1 cellular context compared by ENCODE assay signal in the genomic region with DNA sequence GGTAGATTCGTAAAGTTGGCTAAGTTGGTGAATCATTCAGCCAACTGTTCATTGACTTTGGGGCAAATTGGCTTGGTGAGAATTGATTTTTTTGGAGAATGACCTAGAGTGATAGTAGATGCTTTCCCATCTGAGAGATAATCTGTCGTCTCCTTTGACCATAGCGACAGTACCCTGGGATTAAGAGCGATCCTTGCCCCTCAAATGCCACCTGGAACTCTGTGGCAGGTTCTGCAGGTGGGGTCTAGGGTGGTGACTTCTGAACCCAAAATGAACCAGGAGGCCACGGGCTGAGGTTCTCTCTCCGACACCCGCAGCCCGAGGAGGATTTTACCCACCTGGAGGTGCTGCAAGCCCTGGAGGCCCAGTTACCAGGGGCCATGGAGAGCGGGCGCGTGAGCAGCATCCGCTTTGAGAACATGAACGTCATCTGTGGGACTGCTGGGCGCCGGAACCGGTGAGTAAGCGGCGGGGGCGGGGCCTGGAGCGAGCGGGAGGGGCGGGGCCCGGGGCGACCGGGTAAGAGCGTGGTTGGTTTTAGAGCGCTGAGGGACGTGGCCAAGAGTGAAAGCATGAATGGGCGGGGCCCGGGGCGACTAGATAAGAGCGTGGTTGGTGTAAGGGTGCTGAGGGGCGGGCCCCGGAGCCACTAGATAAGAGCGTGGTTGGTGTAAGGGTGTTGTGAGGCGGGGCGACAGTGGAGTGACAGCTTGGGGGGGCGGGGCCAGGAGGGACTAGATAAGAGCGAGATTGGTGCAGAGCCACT.
A peak's percentile ranks its signal among the peaks of the same experiment; 100 is the strongest.
TF ChIP-seq lines count a peak whose summit lies in the region.

No MANE protein-coding gene starts in this region.

TF ChIP-seq in K562, 482 proteins besides CTCF, POLR2A, EP300 and RAD21 (continued from another document and continues in another):
- TF ChIP-seq, protein P1, sequence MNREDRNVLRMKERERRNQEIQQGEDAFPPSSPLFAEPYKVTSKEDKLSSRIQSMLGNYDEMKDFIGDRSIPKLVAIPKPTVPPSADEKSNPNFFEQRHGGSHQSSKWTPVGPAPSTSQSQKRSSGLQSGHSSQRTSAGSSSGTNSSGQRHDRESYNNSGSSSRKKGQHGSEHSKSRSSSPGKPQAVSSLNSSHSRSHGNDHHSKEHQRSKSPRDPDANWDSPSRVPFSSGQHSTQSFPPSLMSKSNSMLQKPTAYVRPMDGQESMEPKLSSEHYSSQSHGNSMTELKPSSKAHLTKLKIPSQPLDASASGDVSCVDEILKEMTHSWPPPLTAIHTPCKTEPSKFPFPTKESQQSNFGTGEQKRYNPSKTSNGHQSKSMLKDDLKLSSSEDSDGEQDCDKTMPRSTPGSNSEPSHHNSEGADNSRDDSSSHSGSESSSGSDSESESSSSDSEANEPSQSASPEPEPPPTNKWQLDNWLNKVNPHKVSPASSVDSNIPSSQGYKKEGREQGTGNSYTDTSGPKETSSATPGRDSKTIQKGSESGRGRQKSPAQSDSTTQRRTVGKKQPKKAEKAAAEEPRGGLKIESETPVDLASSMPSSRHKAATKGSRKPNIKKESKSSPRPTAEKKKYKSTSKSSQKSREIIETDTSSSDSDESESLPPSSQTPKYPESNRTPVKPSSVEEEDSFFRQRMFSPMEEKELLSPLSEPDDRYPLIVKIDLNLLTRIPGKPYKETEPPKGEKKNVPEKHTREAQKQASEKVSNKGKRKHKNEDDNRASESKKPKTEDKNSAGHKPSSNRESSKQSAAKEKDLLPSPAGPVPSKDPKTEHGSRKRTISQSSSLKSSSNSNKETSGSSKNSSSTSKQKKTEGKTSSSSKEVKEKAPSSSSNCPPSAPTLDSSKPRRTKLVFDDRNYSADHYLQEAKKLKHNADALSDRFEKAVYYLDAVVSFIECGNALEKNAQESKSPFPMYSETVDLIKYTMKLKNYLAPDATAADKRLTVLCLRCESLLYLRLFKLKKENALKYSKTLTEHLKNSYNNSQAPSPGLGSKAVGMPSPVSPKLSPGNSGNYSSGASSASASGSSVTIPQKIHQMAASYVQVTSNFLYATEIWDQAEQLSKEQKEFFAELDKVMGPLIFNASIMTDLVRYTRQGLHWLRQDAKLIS (CRISPR knock-in tag; IDR thresholded peaks at IDR 0.05), result no peak
- TF ChIP-seq, protein P2, sequence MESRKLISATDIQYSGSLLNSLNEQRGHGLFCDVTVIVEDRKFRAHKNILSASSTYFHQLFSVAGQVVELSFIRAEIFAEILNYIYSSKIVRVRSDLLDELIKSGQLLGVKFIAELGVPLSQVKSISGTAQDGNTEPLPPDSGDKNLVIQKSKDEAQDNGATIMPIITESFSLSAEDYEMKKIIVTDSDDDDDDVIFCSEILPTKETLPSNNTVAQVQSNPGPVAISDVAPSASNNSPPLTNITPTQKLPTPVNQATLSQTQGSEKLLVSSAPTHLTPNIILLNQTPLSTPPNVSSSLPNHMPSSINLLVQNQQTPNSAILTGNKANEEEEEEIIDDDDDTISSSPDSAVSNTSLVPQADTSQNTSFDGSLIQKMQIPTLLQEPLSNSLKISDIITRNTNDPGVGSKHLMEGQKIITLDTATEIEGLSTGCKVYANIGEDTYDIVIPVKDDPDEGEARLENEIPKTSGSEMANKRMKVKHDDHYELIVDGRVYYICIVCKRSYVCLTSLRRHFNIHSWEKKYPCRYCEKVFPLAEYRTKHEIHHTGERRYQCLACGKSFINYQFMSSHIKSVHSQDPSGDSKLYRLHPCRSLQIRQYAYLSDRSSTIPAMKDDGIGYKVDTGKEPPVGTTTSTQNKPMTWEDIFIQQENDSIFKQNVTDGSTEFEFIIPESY (CRISPR knock-in tag; IDR thresholded peaks at IDR 0.05), result 0 out of 2 replicates have a peak, but pooled peaks have one; percentile 50
- no peak for TF ChIP-seq ARNT (IDR thresholded peaks at IDR 0.05)
- TF ChIP-seq NFE2 (IDR thresholded peaks at IDR 0.05; ENCODE audit: low read depth), result 0 out of 2 replicates have a peak, but pooled peaks have one; percentile 30
- TF ChIP-seq, protein P3, sequence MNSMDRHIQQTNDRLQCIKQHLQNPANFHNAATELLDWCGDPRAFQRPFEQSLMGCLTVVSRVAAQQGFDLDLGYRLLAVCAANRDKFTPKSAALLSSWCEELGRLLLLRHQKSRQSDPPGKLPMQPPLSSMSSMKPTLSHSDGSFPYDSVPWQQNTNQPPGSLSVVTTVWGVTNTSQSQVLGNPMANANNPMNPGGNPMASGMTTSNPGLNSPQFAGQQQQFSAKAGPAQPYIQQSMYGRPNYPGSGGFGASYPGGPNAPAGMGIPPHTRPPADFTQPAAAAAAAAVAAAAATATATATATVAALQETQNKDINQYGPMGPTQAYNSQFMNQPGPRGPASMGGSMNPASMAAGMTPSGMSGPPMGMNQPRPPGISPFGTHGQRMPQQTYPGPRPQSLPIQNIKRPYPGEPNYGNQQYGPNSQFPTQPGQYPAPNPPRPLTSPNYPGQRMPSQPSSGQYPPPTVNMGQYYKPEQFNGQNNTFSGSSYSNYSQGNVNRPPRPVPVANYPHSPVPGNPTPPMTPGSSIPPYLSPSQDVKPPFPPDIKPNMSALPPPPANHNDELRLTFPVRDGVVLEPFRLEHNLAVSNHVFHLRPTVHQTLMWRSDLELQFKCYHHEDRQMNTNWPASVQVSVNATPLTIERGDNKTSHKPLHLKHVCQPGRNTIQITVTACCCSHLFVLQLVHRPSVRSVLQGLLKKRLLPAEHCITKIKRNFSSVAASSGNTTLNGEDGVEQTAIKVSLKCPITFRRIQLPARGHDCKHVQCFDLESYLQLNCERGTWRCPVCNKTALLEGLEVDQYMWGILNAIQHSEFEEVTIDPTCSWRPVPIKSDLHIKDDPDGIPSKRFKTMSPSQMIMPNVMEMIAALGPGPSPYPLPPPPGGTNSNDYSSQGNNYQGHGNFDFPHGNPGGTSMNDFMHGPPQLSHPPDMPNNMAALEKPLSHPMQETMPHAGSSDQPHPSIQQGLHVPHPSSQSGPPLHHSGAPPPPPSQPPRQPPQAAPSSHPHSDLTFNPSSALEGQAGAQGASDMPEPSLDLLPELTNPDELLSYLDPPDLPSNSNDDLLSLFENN (IDR thresholded peaks at IDR 0.05; ENCODE audit: low read depth in 2 of 2, low read length in 2 of 2), result no peak; a peak in 1 of 4 replicates
- no peak for TF ChIP-seq ZNF212 (CRISPR knock-in tag; IDR thresholded peaks at IDR 0.05)
- TF ChIP-seq BRCA1 (IDR thresholded peaks at IDR 0.05), result no peak
- no peak for TF ChIP-seq BRCA1 (CRISPR knock-in tag; IDR thresholded peaks at IDR 0.05)
- no peak for TF ChIP-seq ZNF253 (CRISPR knock-in tag; conservative IDR thresholded peaks at IDR 0.05)
- TF ChIP-seq MIER1 (IDR thresholded peaks at IDR 0.05; ENCODE audit: low read depth), result no peak
- no peak for TF ChIP-seq HNRNPH1 (optimal IDR thresholded peaks at IDR 0.05; ENCODE audit: low read depth, low read length)
- TF ChIP-seq TBL1XR1 (IDR thresholded peaks at IDR 0.05; ENCODE audit: low read length in 2 of 2), result no peak
- no peak for TF ChIP-seq ZNF143 (CRISPR knock-in tag; IDR thresholded peaks at IDR 0.05)
- TF ChIP-seq ETV6 (IDR thresholded peaks at IDR 0.05; ENCODE audit: borderline replicate concordance in 1 of 2, low read depth in 2 of 2, low read length in 1 of 2), result no peak
- no peak; the same call in 1 of the 2 replicates for TF ChIP-seq ETV6 (CRISPR knock-in tag; IDR thresholded peaks at IDR 0.05; ENCODE audit: borderline replicate concordance)
- TF ChIP-seq CBFA2T3 (IDR thresholded peaks at IDR 0.05), result no peak
- TF ChIP-seq SP2 (IDR thresholded peaks at IDR 0.05; ENCODE audit: extremely low read depth, low read depth, low read length, poor library complexity, severe bottlenecking), result peak; percentile 81
- TF ChIP-seq, protein P4, sequence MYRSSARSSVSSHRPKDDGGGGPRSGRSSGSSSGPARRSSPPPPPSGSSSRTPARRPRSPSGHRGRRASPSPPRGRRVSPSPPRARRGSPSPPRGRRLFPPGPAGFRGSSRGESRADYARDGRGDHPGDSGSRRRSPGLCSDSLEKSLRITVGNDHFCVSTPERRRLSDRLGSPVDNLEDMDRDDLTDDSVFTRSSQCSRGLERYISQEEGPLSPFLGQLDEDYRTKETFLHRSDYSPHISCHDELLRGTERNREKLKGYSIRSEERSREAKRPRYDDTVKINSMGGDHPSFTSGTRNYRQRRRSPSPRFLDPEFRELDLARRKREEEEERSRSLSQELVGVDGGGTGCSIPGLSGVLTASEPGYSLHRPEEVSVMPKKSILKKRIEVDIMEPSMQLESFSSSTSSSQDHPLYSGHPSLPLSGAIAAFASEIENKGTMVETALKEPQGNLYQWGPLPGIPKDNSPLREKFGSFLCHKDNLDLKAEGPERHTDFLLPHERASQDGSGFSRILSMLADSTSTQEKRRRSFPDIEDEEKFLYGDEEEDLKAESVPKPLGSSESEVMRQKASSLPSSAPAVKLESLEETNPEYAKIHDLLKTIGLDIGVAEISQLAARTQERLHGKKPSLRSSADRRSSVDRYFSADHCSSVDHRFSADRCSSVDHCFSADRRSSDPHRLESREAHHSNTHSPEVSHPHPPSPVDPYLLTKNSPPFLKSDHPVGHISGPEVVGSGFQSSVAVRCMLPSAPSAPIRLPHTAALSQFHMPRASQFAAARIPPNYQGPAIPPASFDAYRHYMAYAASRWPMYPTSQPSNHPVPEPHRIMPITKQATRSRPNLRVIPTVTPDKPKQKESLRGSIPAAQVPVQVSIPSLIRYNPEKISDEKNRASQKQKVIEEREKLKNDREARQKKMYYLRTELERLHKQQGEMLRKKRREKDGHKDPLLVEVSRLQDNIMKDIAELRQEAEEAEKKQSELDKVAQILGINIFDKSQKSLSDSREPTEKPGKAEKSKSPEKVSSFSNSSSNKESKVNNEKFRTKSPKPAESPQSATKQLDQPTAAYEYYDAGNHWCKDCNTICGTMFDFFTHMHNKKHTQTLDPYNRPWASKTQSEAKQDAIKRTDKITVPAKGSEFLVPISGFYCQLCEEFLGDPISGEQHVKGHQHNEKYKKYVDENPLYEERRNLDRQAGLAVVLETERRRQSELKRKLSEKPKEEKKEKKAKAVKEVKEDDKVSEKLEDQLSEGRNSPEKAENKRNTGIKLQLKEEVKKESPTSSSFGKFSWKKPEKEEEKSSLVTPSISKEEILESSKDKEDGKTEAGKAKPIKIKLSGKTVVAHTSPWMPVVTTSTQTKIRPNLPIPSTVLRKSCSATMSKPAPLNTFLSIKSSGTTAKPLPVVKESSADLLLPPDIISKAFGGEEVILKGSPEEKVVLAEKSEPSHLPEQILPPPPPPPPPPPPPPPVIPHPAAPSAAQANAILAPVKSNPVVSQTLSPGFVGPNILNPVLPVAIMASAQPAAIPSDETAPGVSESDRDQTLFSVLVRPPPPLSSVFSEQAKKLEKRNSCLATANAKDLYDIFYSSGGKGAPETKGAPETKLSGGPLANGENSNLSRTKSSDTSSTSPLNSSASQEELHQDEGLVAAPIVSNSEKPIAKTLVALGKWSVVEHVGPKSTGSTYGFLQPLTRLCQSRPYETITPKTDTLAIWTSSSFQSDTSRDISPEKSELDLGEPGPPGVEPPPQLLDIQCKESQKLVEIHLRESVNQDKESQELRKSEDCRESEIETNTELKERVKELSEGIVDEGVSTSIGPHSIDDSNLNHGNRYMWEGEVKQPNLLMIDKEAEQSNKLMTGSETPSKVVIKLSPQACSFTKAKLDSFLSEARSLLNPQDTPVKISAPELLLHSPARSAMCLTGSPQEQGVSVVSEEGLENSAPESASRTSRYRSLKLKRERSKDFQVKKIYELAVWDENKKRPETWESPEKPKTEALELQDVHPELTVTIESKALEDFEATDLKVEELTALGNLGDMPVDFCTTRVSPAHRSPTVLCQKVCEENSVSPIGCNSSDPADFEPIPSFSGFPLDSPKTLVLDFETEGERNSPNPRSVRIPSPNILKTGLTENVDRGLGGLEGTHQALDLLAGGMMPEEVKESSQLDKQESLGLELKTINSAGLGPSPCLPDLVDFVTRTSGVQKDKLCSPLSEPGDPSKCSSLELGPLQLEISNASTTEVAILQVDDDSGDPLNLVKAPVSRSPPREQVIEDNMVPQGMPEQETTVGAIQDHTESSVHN (IDR thresholded peaks at IDR 0.05; ENCODE audit: borderline replicate concordance in 1 of 2, low read depth in 1 of 2), result no peak
- TF ChIP-seq ZKSCAN1 (IDR thresholded peaks at IDR 0.05; ENCODE audit: low read depth, low read length), result no peak
- TF ChIP-seq CCAR2 (IDR thresholded peaks at IDR 0.05; ENCODE audit: low read depth, low read length), result no peak
- TF ChIP-seq, protein P5, sequence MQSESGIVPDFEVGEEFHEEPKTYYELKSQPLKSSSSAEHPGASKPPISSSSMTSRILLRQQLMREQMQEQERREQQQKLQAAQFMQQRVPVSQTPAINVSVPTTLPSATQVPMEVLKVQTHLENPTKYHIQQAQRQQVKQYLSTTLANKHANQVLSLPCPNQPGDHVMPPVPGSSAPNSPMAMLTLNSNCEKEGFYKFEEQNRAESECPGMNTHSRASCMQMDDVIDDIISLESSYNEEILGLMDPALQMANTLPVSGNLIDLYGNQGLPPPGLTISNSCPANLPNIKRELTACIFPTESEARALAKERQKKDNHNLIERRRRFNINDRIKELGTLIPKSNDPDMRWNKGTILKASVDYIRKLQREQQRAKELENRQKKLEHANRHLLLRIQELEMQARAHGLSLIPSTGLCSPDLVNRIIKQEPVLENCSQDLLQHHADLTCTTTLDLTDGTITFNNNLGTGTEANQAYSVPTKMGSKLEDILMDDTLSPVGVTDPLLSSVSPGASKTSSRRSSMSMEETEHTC (IDR thresholded peaks at IDR 0.05), result no peak; the same call in 1 of the 2 replicates
- TF ChIP-seq RUNX1 (IDR thresholded peaks at IDR 0.05; ENCODE audit: low read depth), result no peak
- no peak for TF ChIP-seq KDM2B (CRISPR knock-in tag; IDR thresholded peaks at IDR 0.05)
- TF ChIP-seq SRF (CRISPR knock-in tag; IDR thresholded peaks at IDR 0.05), result no peak; a peak in 1 of 4 replicates
- TF ChIP-seq, protein P6, sequence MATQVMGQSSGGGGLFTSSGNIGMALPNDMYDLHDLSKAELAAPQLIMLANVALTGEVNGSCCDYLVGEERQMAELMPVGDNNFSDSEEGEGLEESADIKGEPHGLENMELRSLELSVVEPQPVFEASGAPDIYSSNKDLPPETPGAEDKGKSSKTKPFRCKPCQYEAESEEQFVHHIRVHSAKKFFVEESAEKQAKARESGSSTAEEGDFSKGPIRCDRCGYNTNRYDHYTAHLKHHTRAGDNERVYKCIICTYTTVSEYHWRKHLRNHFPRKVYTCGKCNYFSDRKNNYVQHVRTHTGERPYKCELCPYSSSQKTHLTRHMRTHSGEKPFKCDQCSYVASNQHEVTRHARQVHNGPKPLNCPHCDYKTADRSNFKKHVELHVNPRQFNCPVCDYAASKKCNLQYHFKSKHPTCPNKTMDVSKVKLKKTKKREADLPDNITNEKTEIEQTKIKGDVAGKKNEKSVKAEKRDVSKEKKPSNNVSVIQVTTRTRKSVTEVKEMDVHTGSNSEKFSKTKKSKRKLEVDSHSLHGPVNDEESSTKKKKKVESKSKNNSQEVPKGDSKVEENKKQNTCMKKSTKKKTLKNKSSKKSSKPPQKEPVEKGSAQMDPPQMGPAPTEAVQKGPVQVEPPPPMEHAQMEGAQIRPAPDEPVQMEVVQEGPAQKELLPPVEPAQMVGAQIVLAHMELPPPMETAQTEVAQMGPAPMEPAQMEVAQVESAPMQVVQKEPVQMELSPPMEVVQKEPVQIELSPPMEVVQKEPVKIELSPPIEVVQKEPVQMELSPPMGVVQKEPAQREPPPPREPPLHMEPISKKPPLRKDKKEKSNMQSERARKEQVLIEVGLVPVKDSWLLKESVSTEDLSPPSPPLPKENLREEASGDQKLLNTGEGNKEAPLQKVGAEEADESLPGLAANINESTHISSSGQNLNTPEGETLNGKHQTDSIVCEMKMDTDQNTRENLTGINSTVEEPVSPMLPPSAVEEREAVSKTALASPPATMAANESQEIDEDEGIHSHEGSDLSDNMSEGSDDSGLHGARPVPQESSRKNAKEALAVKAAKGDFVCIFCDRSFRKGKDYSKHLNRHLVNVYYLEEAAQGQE (CRISPR knock-in tag; IDR thresholded peaks at IDR 0.05; ENCODE audit: low read depth), result peak; percentile 71; the same call in 1 of the 2 replicates
- peak; percentile 67 for TF ChIP-seq SIN3B (IDR thresholded peaks at IDR 0.05; ENCODE audit: low read depth)
- no peak for TF ChIP-seq BDP1 (IDR thresholded peaks at IDR 0.05; ENCODE audit: insufficient read depth, insufficient read length)
- TF ChIP-seq RBFOX2 (IDR thresholded peaks at IDR 0.05; ENCODE audit: low read depth, low read length), result peak; percentile 82
- peak; percentile 59; the same call in 1 of the 2 replicates for TF ChIP-seq HEY1 (CRISPR knock-in tag; IDR thresholded peaks at IDR 0.05; ENCODE audit: borderline replicate concordance)
- TF ChIP-seq HNRNPL (IDR thresholded peaks at IDR 0.05; ENCODE audit: low read depth, low read length), result no peak
